In genomic region chr4:108619372-108620100, GRCh38 we compare ENCODE assay signal across 2 cellular contexts.
TF ChIP-seq lines count a peak whose summit lies in the region.

No MANE protein-coding gene starts in this region.

TF ChIP-seq in GM23338, 12 proteins besides CTCF, POLR2A, EP300 and RAD21:
- no peak for TF ChIP-seq EZH2 (IDR thresholded peaks at IDR 0.05; ENCODE audit: low read depth, unreplicated experiment)
- TF ChIP-seq ZNF114 (CRISPR knock-in tag; IDR thresholded peaks at IDR 0.05): no peak
- TF ChIP-seq REST (IDR thresholded peaks at IDR 0.05; ENCODE audit: unreplicated experiment): no peak
- TF ChIP-seq CREB1 (CRISPR knock-in tag; IDR thresholded peaks at IDR 0.05; ENCODE audit: low read depth): no peak
- TF ChIP-seq ZNF462 (CRISPR knock-in tag; IDR thresholded peaks at IDR 0.05): no peak

TF ChIP-seq in SK-N-SH, 30 proteins besides CTCF, POLR2A, EP300 and RAD21:
- TF ChIP-seq FOXJ3 (CRISPR knock-in tag; IDR thresholded peaks at IDR 0.05) (no peak), NFIC (IDR thresholded peaks at IDR 0.05; ENCODE audit: borderline replicate concordance) (no peak), SMC3 (IDR thresholded peaks at IDR 0.05; ENCODE audit: low read depth, low read length) (no peak), POLR2AphosphoS5 (IDR thresholded peaks at IDR 0.05; ENCODE audit: low read depth, low read length) (no peak), MEF2A (IDR thresholded peaks at IDR 0.05; ENCODE audit: borderline replicate concordance, low read depth) (no peak), REST (IDR thresholded peaks at IDR 0.05; ENCODE audit: low read depth, low read length) (no peak), TCF12 (IDR thresholded peaks at IDR 0.05) (no peak), YY1 (IDR thresholded peaks at IDR 0.05; ENCODE audit: low read depth) (no peak), SIN3A (IDR thresholded peaks at IDR 0.05; ENCODE audit: borderline replicate concordance, low read depth, low read length) (no peak)
